8 cellular contexts compared by ENCODE assay signal in genomic region chr17:10114931-10115535, GRCh38.
DNase-seq lines count a peak whose midpoint lies in the region; ATAC-seq and TF ChIP-seq lines count a peak whose summit lies in the region.

No MANE protein-coding gene starts in this region.

- no peak for TF ChIP-seq CTCF in mesothelial cell of epicardium (IDR thresholded peaks at IDR 0.05; ENCODE audit: unreplicated experiment)

- POLR2A ChIA-PET in activated CD4-positive, alpha-beta T cell treated with anti-CD3 and anti-CD28 coated beads, Interleukin-2, amount 10 ng/mL, durations not matched to agents 7 days and 5 days (lab: Charles Lee) = no interaction called here

- H3K4me3 Mint-ChIP-seq in activated CD4-positive, alpha-beta T cell treated with anti-CD3 and anti-CD28 coated beads, Interleukin-2, amount 10 ng/mL, durations not matched to agents 7 days and 5 days = peak overlapping the region; percentile 28
- H3K4me3 Mint-ChIP-seq in mesothelial cell of epicardium = peak overlapping the region; percentile 18

- CTCF ChIA-PET in activated CD4-positive, alpha-beta T cell treated with anti-CD3 and anti-CD28 coated beads, Interleukin-2, amount 10 ng/mL, durations not matched to agents 7 days and 5 days (lab: Charles Lee) = no interaction called here

- peaks cover 51% of the 10 kb centered on the region for H3K4me1 Mint-ChIP-seq in activated CD4-positive, alpha-beta T cell treated with anti-CD3 and anti-CD28 coated beads, Interleukin-2, amount 10 ng/mL, durations not matched to agents 7 days and 5 days
- peaks cover 71% of the 10 kb centered on the region for H3K4me1 Mint-ChIP-seq in mesothelial cell of epicardium

- H3K36me3 Mint-ChIP-seq in activated CD4-positive, alpha-beta T cell treated with anti-CD3 and anti-CD28 coated beads, Interleukin-2, amount 10 ng/mL, durations not matched to agents 7 days and 5 days (ENCODE audit: low read depth) = no peaks in the 10 kb centered on the region
- H3K36me3 Mint-ChIP-seq in mesothelial cell of epicardium = peaks cover 4% of the 10 kb centered on the region

- peak; percentile 41 for ATAC-seq in GM18861 (IDR thresholded peaks at IDR 0.05; ENCODE audit: unreplicated experiment)

- peaks cover 4% of the 10 kb centered on the region for H3K27me3 Mint-ChIP-seq in activated CD4-positive, alpha-beta T cell treated with anti-CD3 and anti-CD28 coated beads, Interleukin-2, amount 10 ng/mL, durations not matched to agents 7 days and 5 days
- no peaks in the 10 kb centered on the region for H3K27me3 Mint-ChIP-seq in mesothelial cell of epicardium (ENCODE audit: low read depth)

- DNase-seq in HT1080 (ENCODE audit: low read depth) (peak; percentile 76), dedifferentiated amniotic fluid mesenchymal stem cell (ENCODE audit: extremely low spot score) (peak; percentile 92), mesothelial cell of epicardium (ENCODE audit: low spot score in 2 of 2, unreplicated experiment in 2 of 2) (peak; percentile 60 to 67), NCI-H1417 treated with DMSO at 0.1 percent for 48 hours (lab: John Stamatoyannopoulos, UW) (no peak), kidney glomerular epithelial cell (lab: John Stamatoyannopoulos, UW) (no peak)
- peak; percentile 41 for DNase-seq in activated CD4-positive, alpha-beta T cell treated with anti-CD3 and anti-CD28 coated beads, Interleukin-2, amount 10 ng/mL, durations not matched to agents 7 days and 5 days
- peak; percentile 76 for DNase-seq in stimulated activated CD8-positive, alpha-beta memory T cell treated with anti-CD3 and anti-CD28 coated beads, Interleukin-4, amount 100 ng/mL, for 48 hours

- H3K9me3 Mint-ChIP-seq in activated CD4-positive, alpha-beta T cell treated with anti-CD3 and anti-CD28 coated beads, Interleukin-2, amount 10 ng/mL, durations not matched to agents 7 days and 5 days = no peaks in the 10 kb centered on the region
- peaks cover 10% of the 10 kb centered on the region for H3K9me3 Mint-ChIP-seq in mesothelial cell of epicardium

- peak overlapping the region; percentile 79 for H3K27ac Mint-ChIP-seq in activated CD4-positive, alpha-beta T cell treated with anti-CD3 and anti-CD28 coated beads, Interleukin-2, amount 10 ng/mL, durations not matched to agents 7 days and 5 days
- peak overlapping the region; percentile 97 for H3K27ac Mint-ChIP-seq in mesothelial cell of epicardium

Comparison
In these comparisons a context has a peak if more than half of its experiments do, and no peak if none do; other contexts are left out.
1. DNase-seq: peak in HT1080 (single experiment), activated CD4-positive, alpha-beta T cell treated with anti-CD3 and anti-CD28 coated beads, Interleukin-2, amount 10 ng/mL, durations not matched to agents 7 days and 5 days (single experiment), dedifferentiated amniotic fluid mesenchymal stem cell (single experiment), mesothelial cell of epicardium (2 of 2) and stimulated activated CD8-positive, alpha-beta memory T cell treated with anti-CD3 and anti-CD28 coated beads, Interleukin-4, amount 100 ng/mL, for 48 hours (single experiment); none in NCI-H1417 treated with DMSO at 0.1 percent for 48 hours (single experiment) and kidney glomerular epithelial cell (single experiment).